1 cellular context compared by ENCODE assay signal in the genomic region with DNA sequence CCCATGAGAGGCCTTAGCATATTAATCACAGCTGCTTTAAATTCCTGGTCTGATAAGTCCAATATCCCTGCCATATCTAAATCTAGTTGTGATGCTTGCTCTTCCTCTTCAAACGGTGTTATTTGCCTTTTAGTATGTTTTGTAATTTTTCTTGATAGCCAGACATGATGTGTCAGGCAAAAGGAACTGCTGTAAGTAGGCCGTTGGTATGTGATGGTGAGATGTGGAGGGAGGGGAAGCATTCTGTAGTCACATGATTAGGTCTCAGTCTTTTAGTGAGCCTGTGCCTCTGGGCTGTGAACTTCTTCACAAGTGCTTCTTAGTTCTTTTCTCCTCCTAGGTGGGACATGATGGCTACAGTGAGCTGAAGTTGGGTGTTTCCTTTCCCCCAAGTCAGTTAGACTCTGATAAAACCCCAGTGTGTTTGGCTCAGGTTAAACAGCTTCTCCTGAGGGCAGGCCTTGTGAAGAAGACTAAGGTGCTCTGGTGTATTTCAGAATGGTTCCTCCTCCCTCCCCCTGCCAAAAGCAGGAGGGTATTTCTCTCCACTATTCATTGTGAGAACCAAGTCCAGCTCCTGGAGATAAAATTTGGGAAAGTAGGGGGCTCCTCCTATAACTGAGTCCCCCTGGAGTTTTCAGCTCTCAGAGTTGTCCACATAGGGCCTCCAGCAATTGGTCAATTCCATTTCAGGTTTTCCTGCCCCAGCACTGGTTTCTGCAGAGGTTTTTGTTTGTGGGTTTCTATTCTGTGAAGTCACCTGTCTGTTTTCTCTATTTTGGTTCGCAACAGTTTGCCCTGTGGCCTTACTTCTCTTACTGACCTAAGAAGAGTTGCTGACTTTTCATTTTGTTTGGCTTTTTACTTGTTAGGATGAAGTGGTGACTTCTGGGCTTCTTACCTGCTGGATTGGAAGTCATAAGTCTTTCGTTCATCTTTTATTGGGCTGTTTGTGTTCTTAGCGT.
A peak's percentile ranks its signal among the peaks of the same experiment; 100 is the strongest.
TF ChIP-seq lines count a peak whose summit lies in the region.

No MANE protein-coding gene starts in this region.

TF ChIP-seq in GM12878, 131 proteins besides CTCF, POLR2A, EP300 and RAD21:
- TF ChIP-seq RUNX3 (IDR thresholded peaks at IDR 0.05; ENCODE audit: low read length) (peak; percentile 32; the same call in 1 of the 2 replicates), BCL11A (IDR thresholded peaks at IDR 0.05; ENCODE audit: low read depth, low read length) (no peak), SUZ12 (IDR thresholded peaks at IDR 0.05; ENCODE audit: unreplicated experiment) (no peak)
